Comparison of ENCODE assay signal across 32 cellular contexts in the genomic region with DNA sequence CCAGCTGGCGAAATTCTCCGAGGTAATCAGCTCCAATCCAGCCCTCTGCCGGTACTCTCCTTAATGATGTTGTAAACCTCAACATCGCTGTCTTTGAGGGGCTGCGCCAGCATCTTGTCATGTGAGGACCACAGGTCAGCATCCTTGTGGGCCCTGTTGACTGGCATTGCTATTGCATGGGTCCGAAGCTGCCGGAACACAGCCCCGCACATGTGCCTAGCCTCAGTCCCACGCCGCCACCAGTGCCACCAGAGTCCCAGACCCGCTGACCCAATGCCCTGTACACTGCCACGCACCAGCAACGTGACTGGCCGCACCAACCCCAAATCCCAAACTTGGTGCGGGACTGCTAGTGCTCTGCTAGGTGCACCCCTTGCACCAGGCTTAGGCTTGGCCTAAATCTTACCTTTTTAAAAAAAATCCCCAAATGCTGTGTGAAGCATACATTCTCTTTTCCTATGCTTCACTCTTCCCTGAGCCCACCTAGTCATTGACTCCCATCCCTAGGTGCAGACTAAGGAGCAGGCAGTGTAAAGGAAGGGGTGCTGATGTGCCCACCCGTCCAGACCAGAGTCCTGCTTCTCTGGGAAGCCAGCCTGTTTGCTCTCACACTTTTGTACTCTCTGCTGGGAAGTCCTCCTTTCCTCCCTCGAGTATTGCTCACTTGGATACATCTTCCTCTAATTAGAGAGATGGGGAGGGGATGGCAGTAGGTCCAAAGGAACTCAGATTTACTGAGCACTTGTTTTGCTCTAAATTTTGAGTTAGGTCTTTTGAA.
"Had no signal": no experiment of that assay in that cellular context is flagged by ENCODE, and none has a peak within 500 bp of the region (broad histone marks: within the 10 kb centered on the region; RNA-seq: fewer than 3 reads in every experiment).

No MANE protein-coding gene starts in this region.

- H3K36me3 ChIP-seq: adrenal gland had no signal

- ATAC-seq: T-helper 17 cell had no signal

- H3K27me3 Mint-ChIP-seq: activated B cell treated with CpG ODN at 0.5 μM for 24 hours; activated CD4-positive, alpha-beta T cell treated with anti-CD3 and anti-CD28 coated beads, Interleukin-2, amount 10 ng/mL, durations not matched to agents 24 days and 14 days; activated naive CD8-positive, alpha-beta T cell treated with anti-CD3 and anti-CD28 coated beads, Interleukin-2, amount 10 ng/mL, durations not matched to agents 7 days and 5 days; central memory CD8-positive, alpha-beta T cell; T-helper 17 cell had no signal

- DNase-seq: activated B cell treated with CpG ODN at 0.5 μM for 24 hours; activated CD4-positive, alpha-beta T cell treated with anti-CD3 and anti-CD28 coated beads for 1 hour; activated CD4-positive, alpha-beta T cell treated with anti-CD3 and anti-CD28 coated beads, Interleukin-2, amount 10 ng/mL, durations not matched to agents 24 days and 14 days; activated CD4-positive, alpha-beta T cell treated with anti-CD3 and anti-CD28 coated beads, Interleukin-2, amount 50 U/mL, for 48 hours; activated gamma-delta T cell treated with Interleukin-2 at 50 U/mL for 16 hours; activated naive CD4-positive, alpha-beta T cell treated with anti-CD3 and anti-CD28 coated beads, Interleukin-2, amount 50 U/mL, for 16 hours; activated naive CD8-positive, alpha-beta T cell treated with anti-CD3 and anti-CD28 coated beads, Interleukin-2, amount 10 ng/mL, durations not matched to agents 7 days and 5 days; activated T-cell treated with anti-CD3 and anti-CD28 coated beads for 4 hours; activated T-cell treated with anti-CD3 and anti-CD28 coated beads, Interleukin-2, amount 50 U/mL, for 48 hours; adrenal gland; anterior cingulate cortex; KBM-7; MG63; MV-4-11; NCI-H1092 treated with DMSO at 0.1 percent for 48 hours; NCI-H1417 treated with DMSO at 0.1 percent for 48 hours; NCI-H1694 treated with DMSO at 0.1 percent for 48 hours; NCI-H2029 treated with DMSO at 0.1 percent for 48 hours; NCI-H345; NCI-H510A; NCI-H526 treated with DMSO at 0.1 percent for 48 hours; NCI-H82; OCI-M1; SHP77; T-helper 17 cell; T1000 had no signal

- H3K4me3 ChIP-seq: adrenal gland, MG63, SJSA1 had no signal

- H3K9me3 Mint-ChIP-seq: activated B cell treated with CpG ODN at 0.5 μM for 24 hours; activated T-helper 2 cell treated with anti-CD3 and anti-CD28 coated beads, Interferon-gamma antibody, Interleukin-2, Interleukin-4, amounts not matched to agents 10 μg/mL and 5 μg/mL and 100 μg/mL, durations not matched to agents 14 hours and 24 hours and 36 hours; central memory CD8-positive, alpha-beta T cell had no signal

- H3K27me3 ChIP-seq: adrenal gland, MG63, SJSA1 had no signal

- H3K27ac ChIP-seq: adrenal gland, SJSA1 had no signal

- H3K4me3 Mint-ChIP-seq: activated B cell treated with CpG ODN at 0.5 μM for 24 hours; activated CD4-positive, alpha-beta T cell treated with anti-CD3 and anti-CD28 coated beads, Interleukin-2, amount 10 ng/mL, durations not matched to agents 24 days and 14 days; activated naive CD8-positive, alpha-beta T cell treated with anti-CD3 and anti-CD28 coated beads, Interleukin-2, amount 10 ng/mL, durations not matched to agents 7 days and 5 days; central memory CD8-positive, alpha-beta T cell; T-helper 17 cell had no signal

- H3K9me3 ChIP-seq: adrenal gland, MG63, SJSA1 had no signal

- FAIRE-seq: bronchial epithelial cell, RCC 7860, TTC549 had no signal

- H3K27ac Mint-ChIP-seq: activated B cell treated with CpG ODN at 0.5 μM for 24 hours; activated CD4-positive, alpha-beta T cell treated with anti-CD3 and anti-CD28 coated beads, Interleukin-2, amount 10 ng/mL, durations not matched to agents 24 days and 14 days; activated naive CD8-positive, alpha-beta T cell treated with anti-CD3 and anti-CD28 coated beads, Interleukin-2, amount 10 ng/mL, durations not matched to agents 7 days and 5 days; activated T-helper 2 cell treated with anti-CD3 and anti-CD28 coated beads, Interferon-gamma antibody, Interleukin-2, Interleukin-4, amounts not matched to agents 10 μg/mL and 5 μg/mL and 100 μg/mL, durations not matched to agents 14 hours and 24 hours and 36 hours; T-helper 17 cell had no signal
